28 cellular contexts compared by ENCODE assay signal in genomic region chr15:52800852-52801747, GRCh38. TPM values are rescaled to one million over a fixed set of nuclear protein-coding genes. Genes with fewer than 3 reads are reported as not detected.
DNase-seq lines count a peak whose midpoint lies in the region; ATAC-seq and TF ChIP-seq lines count a peak whose summit lies in the region.
"Had no signal": no experiment of that assay in that cellular context is flagged by ENCODE, and none has a peak within 500 bp of the region (broad histone marks: within the 10 kb centered on the region; RNA-seq: fewer than 3 reads in every experiment).

No MANE protein-coding gene starts in this region.

- H3K4me3 Mint-ChIP-seq in IgD-negative memory B cell = peak overlapping the region in 3 of 4 donors; percentile 66 to 79 (median 79)
- H3K4me3 Mint-ChIP-seq: activated T-helper 1 cell treated with anti-CD3 and anti-CD28 coated beads, Interleukin-12 subunit alpha, Interleukin-12 subunit beta, Interleukin-2, Interleukin-4 antibody, amounts not matched to agents 30 ng/mL and 10 ng/mL and 1 ng/mL, durations not matched to agents 14 hours and 24 hours and 36 hours had no signal

- H3K9me3 ChIP-seq in liver (ENCODE audit: control insufficient read depth in 4 of 4, low read length in 3 of 4) = no peaks in the 10 kb centered on the region
- H3K9me3 ChIP-seq in right lobe of liver = no peaks in the 10 kb centered on the region
- H3K9me3 ChIP-seq: colonic mucosa, gastroesophageal sphincter had no signal

- H3K4me3 ChIP-seq in liver (ENCODE audit: low read depth in 1 of 3, low read length in 3 of 3) (no peak overlapping the region), right lobe of liver (no peak overlapping the region)
- H3K4me3 ChIP-seq: colonic mucosa, gastroesophageal sphincter, lung, neural progenitor cell, Peyer's patch, tibial nerve had no signal

- H3K27ac ChIP-seq in liver (ENCODE audit: low read depth in 1 of 2, low read length in 2 of 2) (peak overlapping the region; percentile 13 to 98), right lobe of liver (peak overlapping the region in 1 of 3 donors; percentile 99)
- H3K27ac ChIP-seq: colonic mucosa, gastroesophageal sphincter, neural progenitor cell, parathyroid adenoma, Peyer's patch, tibial nerve had no signal

- in situ Hi-C loops in KBM-7 (cut with MboI; ENCODE audit: low pct_unique_long_range_greater_than_20kb, low sequenced_read_pairs) = no loop called here

- H3K4me1 ChIP-seq in liver (ENCODE audit: control insufficient read depth in 4 of 4, insufficient read depth in 4 of 4, low read length in 3 of 4) (peaks cover 18 to 79% (median 55%) of the 10 kb centered on the region in 4 donors), right lobe of liver (peaks cover 0 to 55% (median 18%) of the 10 kb centered on the region in 4 donors)
- H3K4me1 ChIP-seq: parathyroid adenoma had no signal

- no peak for ATAC-seq in right lobe of liver
- ATAC-seq: activated naive CD4-positive, alpha-beta T cell treated with anti-CD3 and anti-CD28 coated beads, Interleukin-2, amount 50 U/mL, for 72 hours; gastroesophageal sphincter; sciatic nerve had no signal

- H3K36me3 Mint-ChIP-seq in IgD-negative memory B cell = peaks cover 3% of the 10 kb centered on the region
- H3K36me3 Mint-ChIP-seq: neural progenitor cell had no signal

- DNase-seq in right lobe of liver (no peak), mesenteric fat pad (ENCODE audit: low spot score) (peak; percentile 88), HPDE6-E6E7 (ENCODE audit: extremely low spot score) (no peak), KBM-7 (no peak), DMS153 (lab: John Stamatoyannopoulos, UW) (no peak)
- DNase-seq: activated CD4-positive, CD25-positive, alpha-beta regulatory T cell treated with anti-CD3 and anti-CD28 coated beads, Interleukin-2, amount 50 U/mL, for 72 hours; aorta; colonic mucosa; effector CD4-positive, alpha-beta T cell; NCI-H1048; NCI-H748 treated with DMSO at 0.1 percent for 48 hours; Peyer's patch; SHP77; stimulated activated CD4-positive, alpha-beta T cell treated with anti-CD3 and anti-CD28 coated beads, Interleukin-4, amount 100 ng/mL, for 4 hours had no signal

- H3K27me3 Mint-ChIP-seq in IgD-negative memory B cell = peaks cover 68% of the 10 kb centered on the region

- intact Hi-C loops in right lobe of liver (cut with DNase I) = no loop called here

- no peaks in the 10 kb centered on the region for H3K27me3 ChIP-seq in liver (ENCODE audit: control insufficient read depth in 4 of 4, insufficient read depth in 4 of 4, low read length in 3 of 4)
- no peaks in the 10 kb centered on the region for H3K27me3 ChIP-seq in right lobe of liver

- H3K4me1 Mint-ChIP-seq in IgD-negative memory B cell = peaks cover 13 to 23% (median 15%) of the 10 kb centered on the region in 3 donors

- no peak for TF ChIP-seq POLR2A in right lobe of liver (IDR thresholded peaks at IDR 0.05)

- 60% methylated on average over 43 of the region's 43 CpGs for WGBS in liver
- 38% methylated on average over 28 of the region's 43 CpGs for WGBS in right lobe of liver (ENCODE audit: insufficient coverage, low coverage, low lambda C conversion rate, missing lambda C conversion rate)

- TF ChIP-seq CTCF in liver (IDR thresholded peaks at IDR 0.05; ENCODE audit: low read depth, low read length, missing input control) (no peak), right lobe of liver (IDR thresholded peaks at IDR 0.05) (no peak)

- peaks cover 0 to 12% (median 3%) of the 10 kb centered on the region in 3 donors for H3K9me3 Mint-ChIP-seq in IgD-negative memory B cell
- H3K9me3 Mint-ChIP-seq: activated naive CD4-positive, alpha-beta T cell treated with anti-CD3 and anti-CD28 coated beads, Interleukin-2, amount 50 U/mL, for 72 hours; activated T-helper 1 cell treated with anti-CD3 and anti-CD28 coated beads, Interleukin-12 subunit alpha, Interleukin-12 subunit beta, Interleukin-2, Interleukin-4 antibody, amounts not matched to agents 30 ng/mL and 10 ng/mL and 1 ng/mL, durations not matched to agents 14 hours and 24 hours and 36 hours; neural progenitor cell had no signal

- peak overlapping the region; percentile 30 to 98 (median 94) for H3K27ac Mint-ChIP-seq in IgD-negative memory B cell
- H3K27ac Mint-ChIP-seq: activated T-helper 1 cell treated with anti-CD3 and anti-CD28 coated beads, Interleukin-12 subunit alpha, Interleukin-12 subunit beta, Interleukin-2, Interleukin-4 antibody, amounts not matched to agents 30 ng/mL and 10 ng/mL and 1 ng/mL, durations not matched to agents 14 hours and 24 hours and 36 hours; neural progenitor cell had no signal

- H3K36me3 ChIP-seq in liver (ENCODE audit: control insufficient read depth in 4 of 4, insufficient read depth in 3 of 4, low read depth in 1 of 4, low read length in 3 of 4) (no peaks in the 10 kb centered on the region), right lobe of liver (no peaks in the 10 kb centered on the region)
- H3K36me3 ChIP-seq: colonic mucosa, gastroesophageal sphincter, neural progenitor cell, Peyer's patch, tibial nerve had no signal

- TF ChIP-seq RAD21 in liver (IDR thresholded peaks at IDR 0.05) = no peak

- H3K9ac ChIP-seq in liver (ENCODE audit: low read depth in 1 of 2, low read length in 2 of 2) = no peak overlapping the region
- H3K9ac ChIP-seq: neural progenitor cell, parathyroid adenoma had no signal

TF ChIP-seq in liver, 16 proteins besides CTCF, POLR2A, EP300 and RAD21:
- TF ChIP-seq NR2F2 (IDR thresholded peaks at IDR 0.05) = no peak
- no peak for TF ChIP-seq ZBTB33 (IDR thresholded peaks at IDR 0.05)
- no peak for TF ChIP-seq YY1 (IDR thresholded peaks at IDR 0.05)
- no peak for TF ChIP-seq TAF1 (conservative IDR thresholded peaks at IDR 0.05)
- TF ChIP-seq FOXA2 (IDR thresholded peaks at IDR 0.05) = no peak
- TF ChIP-seq ATF3 (IDR thresholded peaks at IDR 0.05) = no peak

RNA-seq across cellular contexts. Expression of gene ONECUT1, which starts 11.0 kb away (rescaled TPM):
- total RNA-seq in liver = 10 to 100 TPM; 14.1 to 51.0 TPM
- polyA plus RNA-seq in liver = 10 to 100 TPM in 1 of 2 donors, 1 to 10 TPM in 1; 7.7 to 15.4 TPM
- 10 to 100 TPM; 41.3 to 58.2 (median 52.5) TPM for total RNA-seq in right lobe of liver
- not detected for polyA plus RNA-seq in IgD-negative memory B cell
- not detected for total RNA-seq in mesenteric fat pad
- total RNA-seq: activated CD8-positive, alpha-beta memory T cell treated with anti-CD3 and anti-CD28 coated beads for 36 hours; activated naive CD4-positive, alpha-beta T cell treated with anti-CD3 and anti-CD28 coated beads, Interleukin-2, amount 50 U/mL, for 72 hours; activated T-helper 1 cell treated with anti-CD3 and anti-CD28 coated beads, Interleukin-12 subunit alpha, Interleukin-12 subunit beta, Interleukin-2, Interleukin-4 antibody, amounts not matched to agents 30 ng/mL and 10 ng/mL and 1 ng/mL, durations not matched to agents 14 hours and 24 hours and 36 hours; aorta; bronchial epithelial cell; HT-29; Peyer's patch; sciatic nerve; T-helper 2 cell treated with Interferon-gamma antibody and Interleukin-4, amounts not matched to agents 100 ng/mL and 5 ng/mL, for 36 hours had no signal
- polyA plus RNA-seq: aorta, lung had no signal

Comparison
In these comparisons a context has a peak if more than half of its experiments do, and no peak if none do; other contexts are left out.
1. RNA of gene ONECUT1, which starts 11.0 kb away (total RNA-seq): 41.3 to 58.2 TPM in right lobe of liver and 14.1 to 51.0 TPM in liver; not detected in mesenteric fat pad (single experiment); every median in the first group is over 10 times any median in the second.